In the genomic region with DNA sequence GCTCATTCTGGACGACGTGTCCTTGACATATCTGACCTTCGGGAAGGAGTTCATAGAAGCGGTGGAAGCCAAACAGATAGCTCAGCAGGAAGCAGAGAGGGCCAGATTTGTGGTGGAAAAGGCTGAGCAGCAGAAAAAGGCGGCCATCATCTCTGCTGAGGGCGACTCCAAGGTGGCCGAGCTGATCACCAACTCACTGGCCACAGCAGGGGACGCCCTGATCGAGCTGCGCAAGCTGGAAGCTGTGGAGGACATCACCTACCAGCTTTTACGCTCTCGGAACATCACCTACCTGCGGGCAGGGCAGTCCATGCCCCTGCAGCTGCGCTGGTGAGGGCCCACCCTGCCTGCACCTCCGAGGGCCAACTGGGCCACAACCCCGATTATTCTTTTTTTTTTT, we compare ENCODE assay signal across 2 cellular contexts.
TF ChIP-seq lines count a peak whose summit lies in the region.

No MANE protein-coding gene starts in this region.

TF ChIP-seq in WTC11, 78 proteins besides CTCF, POLR2A, EP300 and RAD21:
- TF ChIP-seq NR3C1 (CRISPR knock-in tag; conservative IDR thresholded peaks at IDR 0.05; ENCODE audit: low read depth) (no peak), FOXP1 (CRISPR knock-in tag; IDR thresholded peaks at IDR 0.05; ENCODE audit: borderline replicate concordance) (peak; percentile 52; the same call in 1 of the 2 replicates), TEAD1 (CRISPR knock-in tag; IDR thresholded peaks at IDR 0.05) (no peak), CREM (CRISPR knock-in tag; IDR thresholded peaks at IDR 0.05) (no peak)
- TF ChIP-seq, protein P1, sequence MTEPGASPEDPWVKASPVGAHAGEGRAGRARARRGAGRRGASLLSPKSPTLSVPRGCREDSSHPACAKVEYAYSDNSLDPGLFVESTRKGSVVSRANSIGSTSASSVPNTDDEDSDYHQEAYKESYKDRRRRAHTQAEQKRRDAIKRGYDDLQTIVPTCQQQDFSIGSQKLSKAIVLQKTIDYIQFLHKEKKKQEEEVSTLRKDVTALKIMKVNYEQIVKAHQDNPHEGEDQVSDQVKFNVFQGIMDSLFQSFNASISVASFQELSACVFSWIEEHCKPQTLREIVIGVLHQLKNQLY (CRISPR knock-in tag; IDR thresholded peaks at IDR 0.05) = no peak

TF ChIP-seq in H1, 55 proteins besides CTCF, POLR2A, EP300 and RAD21:
- TF ChIP-seq BCL11A (IDR thresholded peaks at IDR 0.05; ENCODE audit: low read depth in 2 of 2, low read length in 2 of 2) (no peak), YY1 (IDR thresholded peaks at IDR 0.05; ENCODE audit: low read depth, low read length) (no peak)
